In the genomic region with DNA sequence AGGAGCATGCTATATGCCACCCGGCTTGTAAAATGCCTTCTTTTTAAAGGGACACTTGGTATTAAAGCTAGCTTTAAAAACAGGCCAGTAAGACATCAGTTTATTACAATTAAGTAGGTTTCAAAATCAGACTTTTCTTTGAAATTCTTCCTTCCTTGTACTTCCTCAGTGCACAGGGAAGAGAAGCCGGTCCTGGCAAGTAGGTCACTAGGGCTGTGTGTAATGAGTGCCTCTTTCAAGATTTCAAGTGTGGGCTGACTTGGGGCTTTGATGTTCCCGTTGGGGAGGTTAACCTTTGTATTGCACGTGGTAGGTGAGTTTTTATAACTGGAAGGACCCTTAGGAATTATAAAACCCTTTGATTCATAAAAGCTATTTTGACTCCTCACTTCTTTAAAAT, we compare ENCODE assay signal across 28 cellular contexts.
"Had no signal": no experiment of that assay in that cellular context is flagged by ENCODE, and none has a peak within 500 bp of the region (broad histone marks: within the 10 kb centered on the region; RNA-seq: fewer than 3 reads in every experiment).

No MANE protein-coding gene starts in this region.

- H3K27me3 ChIP-seq: pancreas, sigmoid colon, tibial nerve, vagina had no signal

- ATAC-seq: left colon; naive thymus-derived CD8-positive, alpha-beta T cell; pancreas; right cardiac atrium; stimulated activated effector memory CD8-positive, alpha-beta T cell treated with anti-CD3 and anti-CD28 coated beads, Interleukin-12 subunit alpha, Interleukin-12 subunit beta, amount 100 ng/mL, for 72 hours had no signal

- DNase-seq: hypothalamus; immature natural killer cell; kidney; left colon; left ventricle myocardium inferior; mammary epithelial cell; mesenchymal stem cell; naive thymus-derived CD8-positive, alpha-beta T cell; nucleus accumbens; pancreas; posterior cingulate gyrus; retina; right cardiac atrium; sigmoid colon; small intestine; spleen; stimulated activated CD4-positive, alpha-beta T cell treated with anti-CD3 and anti-CD28 coated beads, Interleukin-4, amount 100 ng/mL, for 24 hours; stimulated activated naive CD4-positive, alpha-beta T cell had no signal

- H3K27ac Mint-ChIP-seq: naive thymus-derived CD8-positive, alpha-beta T cell; nephron; stimulated activated effector memory CD8-positive, alpha-beta T cell treated with anti-CD3 and anti-CD28 coated beads, Interleukin-12 subunit alpha, Interleukin-12 subunit beta, amount 100 ng/mL, for 72 hours; stimulated activated naive CD8-positive, alpha-beta T cell treated with anti-CD3 and anti-CD28 coated beads, Interleukin-15, Interleukin-2, amounts not matched to agents 100 ng/mL and 50 ng/mL, for 24 hours; type B pancreatic cell had no signal

- H3K36me3 Mint-ChIP-seq: naive thymus-derived CD8-positive, alpha-beta T cell; stimulated activated effector memory CD8-positive, alpha-beta T cell treated with anti-CD3 and anti-CD28 coated beads, Interleukin-12 subunit alpha, Interleukin-12 subunit beta, amount 100 ng/mL, for 72 hours; type B pancreatic cell had no signal

- H3K4me3 Mint-ChIP-seq: immature natural killer cell; naive thymus-derived CD8-positive, alpha-beta T cell; nephron; neural crest cell; stimulated activated effector memory CD8-positive, alpha-beta T cell treated with anti-CD3 and anti-CD28 coated beads, Interleukin-12 subunit alpha, Interleukin-12 subunit beta, amount 100 ng/mL, for 72 hours; stimulated activated naive CD8-positive, alpha-beta T cell treated with anti-CD3 and anti-CD28 coated beads, Interleukin-15, Interleukin-2, amounts not matched to agents 100 ng/mL and 50 ng/mL, for 24 hours; type B pancreatic cell had no signal

- H3K4me1 ChIP-seq: prostate gland had no signal

- H3K27me3 Mint-ChIP-seq: type B pancreatic cell had no signal

- H3K27ac ChIP-seq: left ventricle myocardium inferior, pancreas, prostate gland, sigmoid colon, spleen, suprapubic skin, thoracic aorta, tibial nerve, vagina had no signal

- H3K36me3 ChIP-seq: left ventricle myocardium inferior, pancreas, prostate gland, sigmoid colon, spleen, suprapubic skin, thoracic aorta, tibial nerve, vagina had no signal

- H3K4me3 ChIP-seq: left ventricle myocardium inferior, pancreas, prostate gland, sigmoid colon, spleen, suprapubic skin, thoracic aorta, tibial nerve, vagina had no signal

- H3K9me3 ChIP-seq: left ventricle myocardium inferior, pancreas, prostate gland, sigmoid colon, spleen, suprapubic skin, thoracic aorta, tibial nerve, vagina had no signal

- H3K9me3 Mint-ChIP-seq: immature natural killer cell; stimulated activated effector memory CD8-positive, alpha-beta T cell treated with anti-CD3 and anti-CD28 coated beads, Interleukin-12 subunit alpha, Interleukin-12 subunit beta, amount 100 ng/mL, for 72 hours; stimulated activated naive CD8-positive, alpha-beta T cell treated with anti-CD3 and anti-CD28 coated beads, Interleukin-15, Interleukin-2, amounts not matched to agents 100 ng/mL and 50 ng/mL, for 24 hours had no signal
